Comparison of ENCODE assay signal across 32 cellular contexts in genomic region chr18:957829-958228, GRCh38. TPM values are rescaled to one million over a fixed set of nuclear protein-coding genes. Genes with fewer than 3 reads are reported as not detected.
"Had no signal": no experiment of that assay in that cellular context is flagged by ENCODE, and none has a peak within 500 bp of the region (broad histone marks: within the 10 kb centered on the region; RNA-seq: fewer than 3 reads in every experiment).

No MANE protein-coding gene starts in this region.

- ATAC-seq: activated CD8-positive, alpha-beta T cell treated with anti-CD3 and anti-CD28 coated beads for 36 hours; activated T-cell treated with anti-CD3 and anti-CD28 coated beads, Interleukin-2, amount 50 U/mL, for 72 hours; activated T-helper 17 cell treated with anti-CD3 and anti-CD28 coated beads, Interleukin-2, amount 50 U/mL, for 72 hours; Panc1 had no signal

- H3K27ac Mint-ChIP-seq: activated CD4-positive, alpha-beta T cell treated with anti-CD3 and anti-CD28 coated beads, Interleukin-2, amount 10 ng/mL, durations not matched to agents 24 days and 14 days; activated CD8-positive, alpha-beta T cell treated with anti-CD3 and anti-CD28 coated beads for 36 hours; activated naive CD8-positive, alpha-beta T cell treated with anti-CD3 and anti-CD28 coated beads for 36 hours; activated T-cell treated with anti-CD3 and anti-CD28 coated beads, Interleukin-2, amount 50 U/mL, for 72 hours; activated T-helper 17 cell treated with anti-CD3 and anti-CD28 coated beads, Interleukin-2, amount 50 U/mL, for 72 hours had no signal

- H3K4me3 ChIP-seq: cardiac muscle cell, SJCRH30, SK-N-MC had no signal

- H3K36me3 ChIP-seq: brain microvascular endothelial cell, cardiac muscle cell, SJCRH30 had no signal

- H3K9me3 Mint-ChIP-seq: activated CD4-positive, alpha-beta T cell treated with anti-CD3 and anti-CD28 coated beads, Interleukin-2, amount 10 ng/mL, durations not matched to agents 24 days and 14 days; activated CD8-positive, alpha-beta T cell treated with anti-CD3 and anti-CD28 coated beads for 36 hours; activated naive CD8-positive, alpha-beta T cell treated with anti-CD3 and anti-CD28 coated beads for 36 hours; activated T-cell treated with anti-CD3 and anti-CD28 coated beads, Interleukin-2, amount 50 U/mL, for 72 hours; activated T-helper 17 cell treated with anti-CD3 and anti-CD28 coated beads, Interleukin-2, amount 50 U/mL, for 72 hours; central memory CD8-positive, alpha-beta T cell had no signal

- DNase-seq: activated CD4-positive, alpha-beta T cell treated with anti-CD3 and anti-CD28 coated beads, Interleukin-2, amount 10 ng/mL, durations not matched to agents 24 days and 14 days; activated CD4-positive, alpha-beta T cell treated with anti-CD3 and anti-CD28 coated beads, Interleukin-2, amount 50 U/mL, for 4 hours; activated CD8-positive, alpha-beta T cell treated with anti-CD3 and anti-CD28 coated beads for 36 hours; activated effector memory CD4-positive, alpha-beta T cell treated with anti-CD3 and anti-CD28 coated beads, Interleukin-2, amount 50 U/mL, for 16 hours; activated naive CD4-positive, alpha-beta T cell; activated naive CD4-positive, alpha-beta T cell treated with anti-CD3 and anti-CD28 coated beads, Interleukin-2, amount 50 U/mL, for 16 hours; activated naive CD8-positive, alpha-beta T cell treated with anti-CD3 and anti-CD28 coated beads for 36 hours; activated T-cell treated with anti-CD3 and anti-CD28 coated beads, Interleukin-2, amount 50 U/mL, for 1 hour; activated T-cell treated with anti-CD3 and anti-CD28 coated beads, Interleukin-2, amount 50 U/mL, for 72 hours; amniotic stem cell; aorta; brain microvascular endothelial cell; NCI-H1092 treated with DMSO at 0.1 percent for 48 hours; NCI-H146; NCI-H187; NCI-H2081 treated with DMSO at 0.1 percent for 48 hours; NCI-H2171 treated with DMSO at 0.1 percent for 48 hours; NCI-H2227 treated with DMSO at 0.1 percent for 48 hours; NCI-H446; NCI-H524 treated with DMSO at 0.1 percent for 48 hours; NCI-H774; SJCRH30; T1000 had no signal

- H3K4me3 Mint-ChIP-seq: activated CD4-positive, alpha-beta T cell treated with anti-CD3 and anti-CD28 coated beads, Interleukin-2, amount 10 ng/mL, durations not matched to agents 24 days and 14 days; activated CD8-positive, alpha-beta T cell treated with anti-CD3 and anti-CD28 coated beads for 36 hours; activated naive CD8-positive, alpha-beta T cell treated with anti-CD3 and anti-CD28 coated beads for 36 hours; activated T-cell treated with anti-CD3 and anti-CD28 coated beads, Interleukin-2, amount 50 U/mL, for 72 hours; activated T-helper 17 cell treated with anti-CD3 and anti-CD28 coated beads, Interleukin-2, amount 50 U/mL, for 72 hours; central memory CD8-positive, alpha-beta T cell had no signal

- H3K27me3 ChIP-seq: brain microvascular endothelial cell, cardiac muscle cell, SJCRH30 had no signal

- H3K4me1 Mint-ChIP-seq: activated CD4-positive, alpha-beta T cell treated with anti-CD3 and anti-CD28 coated beads, Interleukin-2, amount 10 ng/mL, durations not matched to agents 24 days and 14 days; activated T-helper 17 cell treated with anti-CD3 and anti-CD28 coated beads, Interleukin-2, amount 50 U/mL, for 72 hours; central memory CD8-positive, alpha-beta T cell had no signal

RNA-seq across cellular contexts. Expression of gene ADCYAP1, which starts 53.2 kb away (rescaled TPM):
- total RNA-seq: activated CD4-positive, alpha-beta T cell treated with anti-CD3 and anti-CD28 coated beads, Interleukin-2, amount 10 ng/mL, durations not matched to agents 24 days and 14 days; activated CD8-positive, alpha-beta memory T cell treated with anti-CD3 and anti-CD28 coated beads for 36 hours; activated CD8-positive, alpha-beta T cell treated with anti-CD3 and anti-CD28 coated beads for 36 hours; activated naive CD8-positive, alpha-beta T cell treated with anti-CD3 and anti-CD28 coated beads for 36 hours; activated T-cell treated with anti-CD3 and anti-CD28 coated beads, Interleukin-2, amount 50 U/mL, for 72 hours; activated T-helper 17 cell treated with anti-CD3 and anti-CD28 coated beads, Interleukin-2, amount 50 U/mL, for 72 hours; cardiac muscle cell; RPMI7951; T-helper 1 cell treated with Interleukin-12 subunit alpha and Interleukin-12 subunit beta and Interleukin-4 antibody, amounts not matched to agents 30 ng/mL and 1 ng/mL, for 36 hours; T-helper 2 cell treated with Interferon-gamma antibody and Interleukin-4, amounts not matched to agents 100 ng/mL and 5 ng/mL, for 36 hours had no signal
